In genomic region chr3:184135149-184135910, GRCh38 we compare ENCODE assay signal across 8 cellular contexts. TPM values are rescaled to one million over a fixed set of nuclear protein-coding genes. Genes with fewer than 3 reads are reported as not detected.
DNase-seq lines count a peak whose midpoint lies in the region; ATAC-seq and TF ChIP-seq lines count a peak whose summit lies in the region.

EIF2B5 (plus strand) TSS chr3:184135358; CDS start chr3:184135386, 28 bp downstream.

- ATAC-seq in GM18909 (IDR thresholded peaks at IDR 0.05; ENCODE audit: poor library complexity, unreplicated experiment) (peak; percentile 92), HG03175 (IDR thresholded peaks at IDR 0.05; ENCODE audit: unreplicated experiment) (peak; percentile 92), activated B cell treated with CpG ODN at 0.5 μM for 24 hours (ENCODE audit: low read depth) (peak; percentile 90)

- peak within 1 kb of the TSS; percentile 97 for H3K27ac ChIP-seq in caudate nucleus (ENCODE audit: low read depth, low read length)

- peaks cover 33% of the 10 kb centered on the region for H3K4me1 Mint-ChIP-seq in activated B cell treated with CpG ODN at 0.5 μM for 24 hours

- peak within 1 kb of the TSS; percentile 98 for H3K4me3 Mint-ChIP-seq in activated B cell treated with CpG ODN at 0.5 μM for 24 hours

- H3K36me3 Mint-ChIP-seq in activated B cell treated with CpG ODN at 0.5 μM for 24 hours (ENCODE audit: low read depth): peaks cover 33% of the 10 kb centered on the region

- peak; percentile 64 for DNase-seq in AG09309 (ENCODE audit: low read depth)
- DNase-seq in NCI-H226: peak; percentile 77
- peak; percentile 80 for DNase-seq in activated B cell treated with CpG ODN at 0.5 μM for 24 hours
- peak in 60 of 61 donors; percentile 45 to 97 (median 91) for DNase-seq in caudate nucleus (lab: John Stamatoyannopoulos, UW)
- peak; percentile 97 for DNase-seq in inferior parietal cortex (ENCODE audit: extremely low spot score)
- DNase-seq in stimulated activated CD4-positive, alpha-beta T cell treated with anti-CD3 and anti-CD28 coated beads, Interleukin-12 subunit alpha, Interleukin-12 subunit beta, amount 100 ng/mL, for 48 hours (ENCODE audit: low read depth in 2 of 3, low spot score in 1 of 3): peak; percentile 76 to 85 (median 77)

- H3K4me3 ChIP-seq in AG09309 (ENCODE audit: control insufficient read depth, low read depth, low read length): peak within 1 kb of the TSS; percentile 56

- no peaks in the 10 kb centered on the region for H3K9me3 Mint-ChIP-seq in activated B cell treated with CpG ODN at 0.5 μM for 24 hours

- H3K27ac Mint-ChIP-seq in activated B cell treated with CpG ODN at 0.5 μM for 24 hours: peak within 1 kb of the TSS; percentile 96

- H3K27me3 Mint-ChIP-seq in activated B cell treated with CpG ODN at 0.5 μM for 24 hours: no peaks in the 10 kb centered on the region

- CTCF ChIA-PET in activated B cell treated with CpG ODN at 0.5 μM for 24 hours (lab: Charles Lee): interaction anchor here (0.7 to 1.6 kb wide), 4 partner anchors 9 to 251 kb away, joined by 3 to 5 read pairs (median 4); partner anchors contain the start of gene PARL

- POLR2A ChIA-PET in activated B cell treated with CpG ODN at 0.5 μM for 24 hours (lab: Charles Lee): interaction anchor here (0.5 to 2.9 kb wide), 21 partner anchors 9 to 1123 kb away, joined by 3 to 14 read pairs (median 4); partner anchors contain the start of genes ABCC5, ABCF3, AP2M1 and CAMK2N2

- peak; percentile 47 for TF ChIP-seq CTCF in AG09309 (IDR thresholded peaks at IDR 0.05; ENCODE audit: control insufficient read depth, insufficient read depth, low read depth, low read length, missing control alignments)
- no peak for TF ChIP-seq CTCF in activated B cell treated with CpG ODN at 0.5 μM for 24 hours (IDR thresholded peaks at IDR 0.05)

- intact Hi-C loops in activated B cell treated with CpG ODN at 0.5 μM for 24 hours (cut with micrococcal nuclease): loop anchor here (1.0 to 2.0 kb wide), 10 partner anchors 20 to 240 kb away; partner anchors contain the start of genes ABCC5, ABCF3, AP2M1 and DVL3

RNA-seq across cellular contexts. Expression of gene EIF2B5, which starts in this region (rescaled TPM):
- 72.0 and 74.2 TPM in 2 replicates for total RNA-seq in activated B cell treated with CpG ODN at 0.5 μM for 24 hours

Comparison
In these comparisons a context has a peak if more than half of its experiments do, and no peak if none do; other contexts are left out.
1. Peak in every context shown above with its lines: DNase-seq, ATAC-seq, H3K4me3 ChIP-seq and H3K27ac ChIP-seq.